ENCODE assay signal across 8 cellular contexts in the genomic region with DNA sequence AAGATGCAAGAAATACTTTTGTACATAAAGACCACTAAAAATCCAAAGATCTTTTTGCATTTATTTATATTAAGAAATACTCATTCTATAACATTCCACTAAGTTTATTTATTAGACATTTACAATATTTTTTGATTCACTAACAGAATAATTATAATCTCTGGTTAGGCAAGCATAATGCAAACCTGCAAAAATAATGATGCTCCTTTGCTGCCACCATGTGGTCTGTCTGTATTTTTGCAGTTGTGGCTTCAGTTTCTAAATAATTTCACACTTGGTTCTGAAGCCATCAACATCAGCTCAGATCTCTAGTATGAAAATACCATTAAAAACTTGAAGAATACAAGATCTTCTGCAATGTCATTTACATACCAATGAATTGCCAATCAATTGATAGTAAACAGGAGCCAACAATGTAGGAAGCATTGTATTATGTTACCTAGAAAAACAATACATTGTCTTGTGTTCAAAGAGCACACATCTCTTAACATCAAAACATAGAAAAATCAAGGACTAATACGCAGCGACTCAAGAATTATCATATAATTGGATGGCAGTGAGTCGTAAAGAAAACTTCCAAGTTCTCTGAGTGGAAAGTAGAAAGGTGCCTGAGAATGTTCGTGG. TPM values are rescaled to one million over a fixed set of nuclear protein-coding genes. Genes with fewer than 3 reads are reported as not detected.
DNase-seq lines count a peak whose midpoint lies in the region; ATAC-seq, FAIRE-seq and TF ChIP-seq lines count a peak whose summit lies in the region.

No MANE protein-coding gene starts in this region.

- H3K9me1 ChIP-seq in endothelial cell of umbilical vein (replicated peaks; ENCODE audit: control insufficient read depth, extremely low read depth, insufficient read depth, low read length): no peaks in the 10 kb centered on the region

- peak; percentile 67 for ATAC-seq in naive thymus-derived CD4-positive, alpha-beta T cell
- peak; percentile 75 for ATAC-seq in upper lobe of right lung

- H3K36me3 Mint-ChIP-seq in HFFc6 (ENCODE audit: low read depth): no peaks in the 10 kb centered on the region
- H3K36me3 Mint-ChIP-seq in naive thymus-derived CD4-positive, alpha-beta T cell: no peaks in the 10 kb centered on the region

- no peaks in the 10 kb centered on the region for H4K20me1 ChIP-seq in endothelial cell of umbilical vein (replicated peaks; ENCODE audit: control insufficient read depth, extremely low read depth, insufficient read depth, low read length)

- peak overlapping the region; percentile 82 for H3K27ac Mint-ChIP-seq in HFFc6
- H3K27ac Mint-ChIP-seq in naive thymus-derived CD4-positive, alpha-beta T cell: no peak overlapping the region

- CTCF ChIA-PET in endothelial cell of umbilical vein (lab: Charles Lee): interaction anchor here (0.6 to 3.6 kb wide), 44 partner anchors 9 to 1912 kb away, joined by 3 to 80 read pairs (median 4); partner anchors contain the start of genes COL3A1, COL5A2 and SLC40A1
- CTCF ChIA-PET in naive thymus-derived CD4-positive, alpha-beta T cell (lab: Charles Lee): interaction anchor here (0.6 to 1.8 kb wide), 8 partner anchors 9 to 336 kb away, joined by 3 to 13 read pairs (median 3); no protein-coding TSS in a partner anchor

- no peak overlapping the region for H3K4me2 ChIP-seq in endothelial cell of umbilical vein (ENCODE audit: insufficient read depth, low read length)

- H3K4me3 ChIP-seq in endothelial cell of umbilical vein (replicated peaks in 1 of 3; ENCODE audit: insufficient read depth in 1 of 3, low read depth in 1 of 3, low read length in 3 of 3): no peak overlapping the region
- no peak overlapping the region for H3K4me3 ChIP-seq in naive thymus-derived CD4-positive, alpha-beta T cell (ENCODE audit: low read length)
- no peak overlapping the region for H3K4me3 ChIP-seq in upper lobe of right lung

- H3K4me3 Mint-ChIP-seq in HFFc6: peak overlapping the region; percentile 62; the same call in 1 of the 2 replicates
- no peak overlapping the region for H3K4me3 Mint-ChIP-seq in naive thymus-derived CD4-positive, alpha-beta T cell

- H3K9me3 ChIP-seq in endothelial cell of umbilical vein (replicated peaks; ENCODE audit: control insufficient read depth, insufficient read depth, low read length) (no peaks in the 10 kb centered on the region), upper lobe of right lung (no peaks in the 10 kb centered on the region)
- no peaks in the 10 kb centered on the region for H3K9me3 ChIP-seq in naive thymus-derived CD4-positive, alpha-beta T cell (ENCODE audit: control insufficient read depth in 2 of 3, low read length in 3 of 3)

- intact Hi-C loops in endothelial cell of umbilical vein (cut with micrococcal nuclease): loop anchor here (1.0 to 5.0 kb wide), 10 partner anchors 124 to 1830 kb away; partner anchors contain the start of gene COL5A2
- intact Hi-C loops in naive thymus-derived CD4-positive, alpha-beta T cell (cut with micrococcal nuclease): loop anchor here (1.0 to 5.0 kb wide), 11 partner anchors 66 to 1832 kb away; no protein-coding TSS in a partner anchor
- intact Hi-C loops in upper lobe of right lung (cut with DNase I): loop anchor here (10.0 kb wide), 1 partner anchor 898 kb away; no protein-coding TSS in a partner anchor

- peak overlapping the region; percentile 78 for H2AFZ ChIP-seq in endothelial cell of umbilical vein (ENCODE audit: low read depth, low read length)

- H3K79me2 ChIP-seq in endothelial cell of umbilical vein (ENCODE audit: control insufficient read depth, insufficient read depth, low read length): no peaks in the 10 kb centered on the region

- TF ChIP-seq CTCF in 22Rv1 (IDR thresholded peaks at IDR 0.05) (peak; percentile 82), HFFc6 (IDR thresholded peaks at IDR 0.05) (peak; percentile 94), VCaP (conservative IDR thresholded peaks at IDR 0.05) (peak; percentile 78), endothelial cell of umbilical vein (IDR thresholded peaks at IDR 0.05; ENCODE audit: extremely low read depth in 1 of 2, insufficient read depth in 1 of 2, low read depth in 1 of 2, low read length in 2 of 2) (peak; percentile 23 to 37), upper lobe of right lung (IDR thresholded peaks at IDR 0.05) (peak; percentile 81)

- H3K36me3 ChIP-seq in endothelial cell of umbilical vein (ENCODE audit: control insufficient read depth in 2 of 2, extremely low read depth in 1 of 2, insufficient read depth in 2 of 2, low read length in 2 of 2) (no peaks in the 10 kb centered on the region), upper lobe of right lung (no peaks in the 10 kb centered on the region)
- H3K36me3 ChIP-seq in naive thymus-derived CD4-positive, alpha-beta T cell (ENCODE audit: control insufficient read depth in 2 of 3, insufficient read depth in 3 of 3, low read length in 3 of 3): no peaks in the 10 kb centered on the region

- peak overlapping the region; percentile 43 for H3K9ac ChIP-seq in endothelial cell of umbilical vein (replicated peaks; ENCODE audit: extremely low read depth, insufficient read depth, low read length)

- peak; percentile 80 for FAIRE-seq in endothelial cell of umbilical vein (lab: Jason Lieb, UNC)

- peaks cover 28% of the 10 kb centered on the region for H3K4me1 ChIP-seq in endothelial cell of umbilical vein (ENCODE audit: control insufficient read depth, extremely low read depth, insufficient read depth, low read length)
- peaks cover 0 to 7% of the 10 kb centered on the region in 2 donors for H3K4me1 ChIP-seq in naive thymus-derived CD4-positive, alpha-beta T cell (ENCODE audit: control insufficient read depth in 2 of 2, insufficient read depth in 2 of 2, low read length in 2 of 2)
- no peaks in the 10 kb centered on the region for H3K4me1 ChIP-seq in upper lobe of right lung

- DNase-seq in GM03348 (ENCODE audit: low spot score) (peak; percentile 43), HFFc6 (peak; percentile 58), NCI-H146 treated with DMSO at 0.1 percent for 48 hours (lab: John Stamatoyannopoulos, UW; ENCODE audit: unreplicated experiment) (peak; percentile 4), endothelial cell of umbilical vein (ENCODE audit: low read depth, low spot score) (peak; percentile 72), upper lobe of right lung (no peak)
- DNase-seq in naive thymus-derived CD4-positive, alpha-beta T cell: peak in 8 of 9 donors; percentile 18 to 64 (median 51)

- no peaks in the 10 kb centered on the region for H3K9me3 Mint-ChIP-seq in HFFc6
- no peaks in the 10 kb centered on the region for H3K9me3 Mint-ChIP-seq in naive thymus-derived CD4-positive, alpha-beta T cell

- no peak for TF ChIP-seq POLR2A in endothelial cell of umbilical vein (IDR thresholded peaks at IDR 0.05; ENCODE audit: low read depth, low read length)

- H3K4me1 Mint-ChIP-seq in HFFc6 (ENCODE audit: low read depth): peaks cover 59% of the 10 kb centered on the region
- H3K4me1 Mint-ChIP-seq in naive thymus-derived CD4-positive, alpha-beta T cell: peaks cover 4 to 12% (median 9%) of the 10 kb centered on the region in 7 donors

- dilution Hi-C loops in endothelial cell of umbilical vein (cut with MboI; ENCODE audit: extremely low pct_ligation_motif_present, low sequenced_read_pairs): no loop called here

- no peaks in the 10 kb centered on the region; the same call in 1 of the 2 replicates for H3K27me3 Mint-ChIP-seq in HFFc6 (ENCODE audit: insufficient read depth)
- no peaks in the 10 kb centered on the region for H3K27me3 Mint-ChIP-seq in naive thymus-derived CD4-positive, alpha-beta T cell

- H3K27ac ChIP-seq in 22Rv1: peak overlapping the region; percentile 55
- no peak overlapping the region for H3K27ac ChIP-seq in VCaP
- H3K27ac ChIP-seq in endothelial cell of umbilical vein (ENCODE audit: insufficient read depth, low read depth, low read length): no peak overlapping the region
- H3K27ac ChIP-seq in naive thymus-derived CD4-positive, alpha-beta T cell (ENCODE audit: low read depth, low read length): no peak overlapping the region
- H3K27ac ChIP-seq in upper lobe of right lung: no peak overlapping the region

- POLR2A ChIA-PET in endothelial cell of umbilical vein (lab: Charles Lee): no interaction called here
- POLR2A ChIA-PET in naive thymus-derived CD4-positive, alpha-beta T cell (lab: Charles Lee): interaction anchor here (0.7 kb wide), 1 partner anchor 318 kb away, joined by 4 read pairs; no protein-coding TSS in a partner anchor

- H3K27me3 ChIP-seq in endothelial cell of umbilical vein (ENCODE audit: control insufficient read depth in 2 of 2, insufficient read depth in 2 of 2, low read length in 2 of 2) (no peaks in the 10 kb centered on the region), upper lobe of right lung (no peaks in the 10 kb centered on the region)
- H3K27me3 ChIP-seq in naive thymus-derived CD4-positive, alpha-beta T cell (ENCODE audit: control insufficient read depth in 2 of 2, insufficient read depth in 2 of 2, low read length in 2 of 2): no peaks in the 10 kb centered on the region

- BruUV-seq in endothelial cell of umbilical vein (replicated peaks; lab: Mats Ljungman, UMichigan): no TSS peak

TF ChIP-seq in endothelial cell of umbilical vein, 7 proteins besides CTCF, POLR2A, EP300 and RAD21 (continues in another document):
- TF ChIP-seq MAX (IDR thresholded peaks at IDR 0.05; ENCODE audit: insufficient read depth, insufficient read length): no peak
- TF ChIP-seq POLR2AphosphoS5 (IDR thresholded peaks at IDR 0.05; ENCODE audit: insufficient read depth, low read depth, low read length): no peak
- TF ChIP-seq MYC (IDR thresholded peaks at IDR 0.05; ENCODE audit: low read depth, low read length): no peak
- no peak for TF ChIP-seq JUN (IDR thresholded peaks at IDR 0.05; ENCODE audit: borderline replicate concordance, insufficient read depth, insufficient read length, low read depth)
- no peak for TF ChIP-seq FOS (IDR thresholded peaks at IDR 0.05; ENCODE audit: borderline replicate concordance, insufficient read depth, low read length)

RNA-seq across cellular contexts. Expression of gene WDR75, which starts 28.8 kb away (rescaled TPM):
- 10 to 100 TPM; 28.9 to 35.7 (median 31.0) TPM for total RNA-seq in HFFc6 (2021; fragmentation: NEBNext Ultra II Directional; extraction: Animal tissue kit (Norgen Biotek cat#: 25700))
- total RNA-seq in endothelial cell of umbilical vein (41.7 and 44.8 TPM in 2 replicates), upper lobe of right lung (23.4 TPM)
- 11.2 and 17.4 TPM in 2 replicates for polyA plus RNA-seq in endothelial cell of umbilical vein
- polyA plus RNA-seq in endothelial cell of umbilical vein (2011; cell fraction: cytosol; rRNA removed): 19.6 and 20.5 TPM in 2 replicates
- polyA plus RNA-seq in endothelial cell of umbilical vein (2011; cell fraction: nucleus; rRNA removed): 73.8 and 81.4 TPM in 2 replicates
- 51.4 and 57.2 TPM in 2 replicates for polyA plus RNA-seq in endothelial cell of umbilical vein (2012)
- 87.5 and 93.8 TPM in 2 replicates for polyA minus RNA-seq in endothelial cell of umbilical vein
- polyA minus RNA-seq in endothelial cell of umbilical vein (2011; cell fraction: cytosol; rRNA and poly(A)+ RNA removed): 15.3 TPM
- 73.4 and 126 TPM in 2 replicates for polyA minus RNA-seq in endothelial cell of umbilical vein (2011; cell fraction: nucleus; rRNA and poly(A)+ RNA removed)
- total RNA-seq in naive thymus-derived CD4-positive, alpha-beta T cell: 10 to 100 TPM; 39.9 to 67.4 (median 60.7) TPM
- polyA plus RNA-seq in naive thymus-derived CD4-positive, alpha-beta T cell: 10 to 100 TPM; 14.2 to 19.3 TPM

Comparison
In these comparisons a context has a peak if more than half of its experiments do, and no peak if none do; other contexts are left out.
1. CTCF ChIP-seq: peak in every context shown above with its lines; median percentile 94 in HFFc6; 82 in 22Rv1; 81 in upper lobe of right lung; 78 in VCaP; 30 in endothelial cell of umbilical vein.